ENCODE assay signal across 11 cellular contexts in the genomic region with DNA sequence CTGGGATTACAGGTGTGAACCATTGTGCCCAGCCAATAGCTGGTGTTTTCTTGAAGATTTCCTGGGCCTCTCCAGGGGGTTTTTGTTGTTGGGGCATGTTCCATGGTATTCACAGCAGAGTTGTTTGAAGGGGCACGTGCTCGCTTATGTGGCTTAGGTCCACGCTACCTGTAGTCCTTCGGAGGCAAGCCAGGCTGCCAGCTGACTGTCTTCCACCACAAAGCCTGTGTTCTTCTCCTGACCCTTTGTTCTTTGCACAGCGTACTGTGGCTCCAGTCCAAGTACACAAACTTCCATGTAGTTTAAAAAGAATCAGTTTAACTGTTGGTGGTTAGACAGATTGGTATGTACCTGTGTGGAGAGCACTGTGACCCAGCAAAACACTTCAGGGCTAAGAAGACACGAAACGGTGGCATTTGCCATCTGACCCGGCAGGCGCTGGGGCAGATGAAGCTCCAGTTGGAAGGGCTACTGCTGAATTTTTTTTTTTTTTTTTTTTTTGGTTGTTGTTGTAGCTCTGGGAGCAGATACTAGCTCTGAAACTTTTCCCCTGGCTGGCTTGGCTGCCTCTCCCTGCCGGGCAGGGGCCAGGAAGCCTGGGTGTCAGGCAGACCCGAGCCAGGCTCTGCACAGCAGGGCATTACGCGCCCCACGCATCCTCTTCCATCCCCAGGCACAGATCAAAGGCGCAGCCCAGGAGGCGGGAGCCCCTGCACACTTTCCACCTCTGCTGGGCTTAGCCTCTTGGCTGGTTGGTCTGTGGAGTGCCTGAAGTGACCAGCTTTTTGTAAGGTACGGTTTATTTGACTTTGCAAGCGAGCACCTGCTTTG. TPM values are rescaled to one million over a fixed set of nuclear protein-coding genes. Genes with fewer than 3 reads are reported as not detected.
A peak's percentile ranks its signal among the peaks of the same experiment; 100 is the strongest.
DNase-seq lines count a peak whose midpoint lies in the region; ATAC-seq and TF ChIP-seq lines count a peak whose summit lies in the region.
"Had no signal": no experiment of that assay in that cellular context is flagged by ENCODE, and none has a peak within 500 bp of the region (broad histone marks: within the 10 kb centered on the region; RNA-seq: fewer than 3 reads in every experiment).

No MANE protein-coding gene starts in this region.

- no peaks in the 10 kb centered on the region; the same call in 1 of the 2 replicates for H3K4me1 ChIP-seq in HEK293 (ENCODE audit: control insufficient read depth, insufficient read depth, low read length)

- H3K4me3 ChIP-seq in HEK293 (ENCODE audit: low read depth, low read length), result no peak overlapping the region

- H3K27ac Mint-ChIP-seq in glutamatergic neuron (ENCODE audit: unreplicated experiment), result peak overlapping the region; percentile 18
- peak overlapping the region; percentile 63 for H3K27ac Mint-ChIP-seq in progenitor cell of endocrine pancreas

- POLR2A ChIA-PET in HEK293 (lab: Yijun Ruan, JAX), result interaction anchor here (0.6 kb wide), 1 partner anchor 1662 kb away, joined by 7 read pairs; no protein-coding TSS in a partner anchor

- CTCF ChIA-PET in HEK293 (lab: Yijun Ruan, JAX), result interaction anchor here (0.6 to 1.0 kb wide), 3 partner anchors 11 to 812 kb away, joined by 3 read pairs; no protein-coding TSS in a partner anchor

- DNase-seq in NCI-H345 treated with DMSO at 0.1 percent for 48 hours (lab: John Stamatoyannopoulos, UW; ENCODE audit: unreplicated experiment) (peak; percentile 82), glutamatergic neuron (no peak), progenitor cell of endocrine pancreas (ENCODE audit: low spot score, unreplicated experiment) (no peak), HUDEP-2 (lab: John Stamatoyannopoulos, UW; ENCODE audit: unreplicated experiment in 76 of 76) (no peak)
- no peak for DNase-seq in stimulated activated naive CD8-positive, alpha-beta T cell treated with anti-CD3 and anti-CD28 coated beads, Interleukin-15, Interleukin-2, amounts not matched to agents 100 U/mL and 50 U/mL, for 24 hours
- DNase-seq: activated gamma-delta T cell, Calu3, islet precursor cell had no signal

- H3K4me1 Mint-ChIP-seq in glutamatergic neuron (ENCODE audit: low read depth, unreplicated experiment) (peaks cover 38% of the 10 kb centered on the region), progenitor cell of endocrine pancreas (ENCODE audit: low read depth) (peaks cover 39% of the 10 kb centered on the region)

- H3K27ac ChIP-seq in HEK293 (ENCODE audit: extremely low read depth, low read depth, low read length), result no peak overlapping the region

- H3K36me3 ChIP-seq in HEK293 (ENCODE audit: control insufficient read depth in 2 of 2, insufficient read depth in 1 of 2, low read length in 2 of 2), result no peaks in the 10 kb centered on the region

- H3K4me3 Mint-ChIP-seq in glutamatergic neuron (ENCODE audit: unreplicated experiment) (no peak overlapping the region), progenitor cell of endocrine pancreas (ENCODE audit: low read depth) (no peak overlapping the region)

- peaks cover 7% of the 10 kb centered on the region for H3K9me3 Mint-ChIP-seq in glutamatergic neuron (ENCODE audit: unreplicated experiment)
- H3K9me3 Mint-ChIP-seq in progenitor cell of endocrine pancreas (ENCODE audit: low read depth), result no peaks in the 10 kb centered on the region

- no peak for TF ChIP-seq CTCF in HEK293 (tag by site-specific recombination; IDR thresholded peaks at IDR 0.05)
- TF ChIP-seq CTCF in glutamatergic neuron (IDR thresholded peaks at IDR 0.05; ENCODE audit: partially characterized antibody, unreplicated experiment), result no peak
- no peak for TF ChIP-seq CTCF in progenitor cell of endocrine pancreas (IDR thresholded peaks at IDR 0.05; ENCODE audit: unreplicated experiment)

- no peaks in the 10 kb centered on the region for H3K9me3 ChIP-seq in HEK293 (ENCODE audit: control insufficient read depth, insufficient read depth, low read depth, low read length)

- H3K27me3 Mint-ChIP-seq in glutamatergic neuron (ENCODE audit: unreplicated experiment), result peaks cover 6% of the 10 kb centered on the region
- H3K27me3 Mint-ChIP-seq in progenitor cell of endocrine pancreas, result no peaks in the 10 kb centered on the region

- no peaks in the 10 kb centered on the region for H3K36me3 Mint-ChIP-seq in glutamatergic neuron (ENCODE audit: unreplicated experiment)
- H3K36me3 Mint-ChIP-seq in progenitor cell of endocrine pancreas (ENCODE audit: insufficient read depth), result no peaks in the 10 kb centered on the region

- no peak for ATAC-seq in stimulated activated naive CD8-positive, alpha-beta T cell treated with anti-CD3 and anti-CD28 coated beads, Interleukin-15, Interleukin-2, amounts not matched to agents 100 U/mL and 50 U/mL, for 24 hours
- ATAC-seq in HG03460 (IDR thresholded peaks at IDR 0.05; ENCODE audit: unreplicated experiment), result no peak
- no peak for ATAC-seq in GM18907 (IDR thresholded peaks at IDR 0.05; ENCODE audit: unreplicated experiment)

TF ChIP-seq in HEK293, 187 proteins besides CTCF, POLR2A, EP300 and RAD21:
- TF ChIP-seq, protein P1, sequence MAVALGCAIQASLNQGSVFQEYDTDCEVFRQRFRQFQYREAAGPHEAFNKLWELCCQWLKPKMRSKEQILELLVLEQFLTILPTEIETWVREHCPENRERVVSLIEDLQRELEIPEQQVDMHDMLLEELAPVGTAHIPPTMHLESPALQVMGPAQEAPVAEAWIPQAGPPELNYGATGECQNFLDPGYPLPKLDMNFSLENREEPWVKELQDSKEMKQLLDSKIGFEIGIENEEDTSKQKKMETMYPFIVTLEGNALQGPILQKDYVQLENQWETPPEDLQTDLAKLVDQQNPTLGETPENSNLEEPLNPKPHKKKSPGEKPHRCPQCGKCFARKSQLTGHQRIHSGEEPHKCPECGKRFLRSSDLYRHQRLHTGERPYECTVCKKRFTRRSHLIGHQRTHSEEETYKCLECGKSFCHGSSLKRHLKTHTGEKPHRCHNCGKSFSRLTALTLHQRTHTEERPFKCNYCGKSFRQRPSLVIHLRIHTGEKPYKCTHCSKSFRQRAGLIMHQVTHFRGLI (tag by site-specific recombination; IDR thresholded peaks at IDR 0.05), result peak; percentile 89
- peak; percentile 90 for TF ChIP-seq ZIC2 (tag by site-specific recombination; IDR thresholded peaks at IDR 0.05)
- TF ChIP-seq ZNF37A (tag by site-specific recombination; IDR thresholded peaks at IDR 0.05), result no peak
- TF ChIP-seq ZFHX2 (tag by site-specific recombination; conservative IDR thresholded peaks at IDR 0.05), result 0 out of 2 replicates have a peak, but pooled peaks have one; percentile 24
- TF ChIP-seq ZNF600 (tag by site-specific recombination; IDR thresholded peaks at IDR 0.05), result peak; percentile 39; the same call in 1 of the 2 replicates
- no peak for TF ChIP-seq ZNF707 (tag by site-specific recombination; IDR thresholded peaks at IDR 0.05)
- peak; percentile 41; the same call in 1 of the 2 replicates for TF ChIP-seq ZBTB8A (tag by site-specific recombination; IDR thresholded peaks at IDR 0.05)
- no peak for TF ChIP-seq ZNF423 (tag by site-specific recombination; IDR thresholded peaks at IDR 0.05)
- TF ChIP-seq, protein P2, sequence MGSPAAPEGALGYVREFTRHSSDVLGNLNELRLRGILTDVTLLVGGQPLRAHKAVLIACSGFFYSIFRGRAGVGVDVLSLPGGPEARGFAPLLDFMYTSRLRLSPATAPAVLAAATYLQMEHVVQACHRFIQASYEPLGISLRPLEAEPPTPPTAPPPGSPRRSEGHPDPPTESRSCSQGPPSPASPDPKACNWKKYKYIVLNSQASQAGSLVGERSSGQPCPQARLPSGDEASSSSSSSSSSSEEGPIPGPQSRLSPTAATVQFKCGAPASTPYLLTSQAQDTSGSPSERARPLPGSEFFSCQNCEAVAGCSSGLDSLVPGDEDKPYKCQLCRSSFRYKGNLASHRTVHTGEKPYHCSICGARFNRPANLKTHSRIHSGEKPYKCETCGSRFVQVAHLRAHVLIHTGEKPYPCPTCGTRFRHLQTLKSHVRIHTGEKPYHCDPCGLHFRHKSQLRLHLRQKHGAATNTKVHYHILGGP (tag by site-specific recombination; IDR thresholded peaks at IDR 0.05), result no peak

RNA-seq across cellular contexts. Expression of a gene that starts 5.7 kb away (rescaled TPM):
- total RNA-seq in glutamatergic neuron (ENCODE audit: unreplicated experiment) (134 TPM), progenitor cell of endocrine pancreas (78.8 and 82.5 TPM in 2 replicates)
